17 cellular contexts compared by ENCODE assay signal in the genomic region with DNA sequence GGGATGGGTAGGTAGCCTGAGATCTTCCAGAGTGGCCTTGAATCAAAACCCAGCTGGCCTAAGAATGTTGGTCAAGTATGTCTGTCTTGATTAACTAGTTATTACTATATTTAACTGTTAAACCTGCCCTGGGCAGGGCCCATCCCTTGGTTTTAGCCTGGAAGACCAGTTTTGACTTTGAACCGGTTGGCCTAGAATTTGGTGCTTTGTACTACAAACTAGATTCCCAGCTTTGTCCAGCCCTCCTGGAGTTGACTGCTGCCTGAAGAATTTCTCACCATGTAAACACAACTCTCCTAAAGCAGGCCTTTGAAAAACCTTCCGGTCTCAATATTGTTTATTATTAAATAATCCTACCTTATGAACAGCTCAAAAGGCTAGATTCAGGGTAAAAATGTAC. TPM values are rescaled to one million over a fixed set of nuclear protein-coding genes. Genes with fewer than 3 reads are reported as not detected.
DNase-seq lines count a peak whose midpoint lies in the region; ATAC-seq and TF ChIP-seq lines count a peak whose summit lies in the region.
"Had no signal": no experiment of that assay in that cellular context is flagged by ENCODE, and none has a peak within 500 bp of the region (broad histone marks: within the 10 kb centered on the region; RNA-seq: fewer than 3 reads in every experiment).

No MANE protein-coding gene starts in this region.

- dilution Hi-C loops in IMR-90 (cut with HindIII; ENCODE audit: low sequenced_read_pairs, unreplicated experiment), result no loop called here

- no peak overlapping the region for H2BK5ac ChIP-seq in IMR-90 (ENCODE audit: low read depth, low read length, poor library complexity, severe bottlenecking)

- in situ Hi-C loops in IMR-90 (cut with MboI; ENCODE audit: low sequenced_read_pairs), result no loop called here

- no peak overlapping the region for H2AK9ac ChIP-seq in IMR-90 (replicated peaks; ENCODE audit: low read depth, low read length, poor library complexity)

- POLR2A ChIA-PET in IMR-90 (lab: Charles Lee; ENCODE audit: unreplicated experiment), result no interaction called here

- H3K14ac ChIP-seq in IMR-90 (replicated peaks; ENCODE audit: low read depth, low read length), result no peak overlapping the region

- no peak overlapping the region for H2BK20ac ChIP-seq in IMR-90 (ENCODE audit: low read depth, low read length)

- no peak overlapping the region for H3K23ac ChIP-seq in IMR-90 (ENCODE audit: low read depth, low read length)

- H4K20me1 ChIP-seq in IMR-90 (ENCODE audit: insufficient read depth, low read length), result peaks cover 50% of the 10 kb centered on the region

- H3K27ac ChIP-seq in IMR-90 (ENCODE audit: insufficient read depth, low read length), result no peak overlapping the region
- peak overlapping the region; percentile 89 to 92 for H3K27ac ChIP-seq in esophagus (ENCODE audit: low read depth in 2 of 2, low read length in 1 of 2)
- H3K27ac ChIP-seq in prostate gland, result peak overlapping the region; percentile 80 to 81
- H3K27ac ChIP-seq: sigmoid colon, SK-N-MC had no signal

- DNase-seq in IMR-90 (peak; percentile 17), prostate gland (ENCODE audit: low spot score) (no peak), globus pallidus (ENCODE audit: low spot score) (no peak)
- DNase-seq: activated CD4-positive, alpha-beta T cell treated with anti-CD3 and anti-CD28 coated beads, Interleukin-2, amount 50 U/mL, for 4 hours; activated naive CD8-positive, alpha-beta T cell treated with anti-CD3 and anti-CD28 coated beads, Interleukin-2, amount 10 ng/mL, durations not matched to agents 7 days and 5 days; activated T-cell treated with anti-CD3 and anti-CD28 coated beads, Interleukin-2, amount 50 U/mL, for 4 hours; effector CD8-positive, alpha-beta T cell; foreskin fibroblast; NCI-H1694 treated with DMSO at 0.1 percent for 48 hours; NCI-H524; sigmoid colon; stimulated activated CD4-positive, alpha-beta T cell treated with anti-CD3 and anti-CD28 coated beads, Interleukin-4, amount 100 ng/mL, for 4 hours had no signal

- no peak overlapping the region for H3K56ac ChIP-seq in IMR-90 (ENCODE audit: extremely low read depth, insufficient read depth, low read length)

- H2BK120ac ChIP-seq in IMR-90 (ENCODE audit: low read depth, low read length), result no peak overlapping the region

- no peak overlapping the region for H3K18ac ChIP-seq in IMR-90 (ENCODE audit: low read depth, low read length)

- CTCF ChIA-PET in IMR-90 (lab: Yijun Ruan, JAX), result interaction anchor here (1.0 to 1.1 kb wide), 2 partner anchors 8 to 83 kb away, joined by 3 to 6 read pairs; no protein-coding TSS in a partner anchor

- peaks cover 4% of the 10 kb centered on the region; the same call in 1 of the 2 replicates for H3K9me1 ChIP-seq in IMR-90 (ENCODE audit: insufficient read depth, low read length)

- H3K9ac ChIP-seq in IMR-90 (ENCODE audit: low read depth, low read length), result no peak overlapping the region

- no peaks in the 10 kb centered on the region; the same call in 1 of the 2 replicates for H3K36me3 ChIP-seq in IMR-90 (ENCODE audit: control insufficient read depth, insufficient read depth, low read length)
- H3K36me3 ChIP-seq in esophagus (ENCODE audit: control insufficient read depth in 2 of 2, insufficient read depth in 2 of 2, low read length in 1 of 2), result peaks cover 0 to 3% of the 10 kb centered on the region in 2 donors
- no peaks in the 10 kb centered on the region for H3K36me3 ChIP-seq in prostate gland

- H4K91ac ChIP-seq in IMR-90 (ENCODE audit: insufficient read depth, low read depth, low read length), result no peak overlapping the region

- H3K9me3 ChIP-seq in IMR-90 (ENCODE audit: control insufficient read depth, insufficient read depth, low read length), result no peaks in the 10 kb centered on the region
- H3K9me3 ChIP-seq in esophagus (ENCODE audit: control insufficient read depth in 2 of 2, insufficient read depth in 1 of 2, low read depth in 1 of 2, low read length in 1 of 2), result no peaks in the 10 kb centered on the region
- H3K9me3 ChIP-seq in prostate gland, result no peaks in the 10 kb centered on the region
- H3K9me3 ChIP-seq: sigmoid colon had no signal

- H3K4me2 ChIP-seq in IMR-90 (ENCODE audit: low read depth, low read length), result no peak overlapping the region

- BruUV-seq in IMR-90 (replicated peaks; lab: Mats Ljungman, UMichigan), result no TSS peak

- H4K5ac ChIP-seq in IMR-90 (ENCODE audit: low read depth, low read length), result no peak overlapping the region

- ATAC-seq in IMR-90 (ENCODE audit: low read depth), result peak; percentile 74
- ATAC-seq in HG02642 (IDR thresholded peaks at IDR 0.05; ENCODE audit: poor library complexity, unreplicated experiment), result no peak
- ATAC-seq in GM19324 (IDR thresholded peaks at IDR 0.05; ENCODE audit: low FRiP score, unreplicated experiment), result no peak
- ATAC-seq: activated T-cell treated with anti-CD3 and anti-CD28 coated beads, Interleukin-2, amount 50 U/mL, for 4 hours had no signal

- peaks cover 41 to 64% of the 10 kb centered on the region in 2 experiments for H3K79me1 ChIP-seq in IMR-90 (ENCODE audit: low read depth in 1 of 2, low read length in 2 of 2)

- H3K27me3 ChIP-seq in IMR-90 (ENCODE audit: control insufficient read depth, insufficient read depth, low read length) (no peaks in the 10 kb centered on the region), esophagus (ENCODE audit: control insufficient read depth in 1 of 2, insufficient read depth in 2 of 2, low read length in 2 of 2) (no peaks in the 10 kb centered on the region), prostate gland (replicated peaks; ENCODE audit: insufficient read depth) (no peaks in the 10 kb centered on the region)
- H3K27me3 ChIP-seq: sigmoid colon had no signal

- WGBS in IMR-90 (ENCODE audit: extremely low coverage in 2 of 2, insufficient read length in 1 of 2), 2 experiments, result 83% methylated on average over 1 of the region's 2 CpGs; no CpG with 5 or more reads in 1 of the 2 experiments
- 47 to 55% methylated on average over 2 of the region's 2 CpGs for WGBS in esophagus, 2 donors
- 55% methylated on average over 2 of the region's 2 CpGs for WGBS in prostate gland

- H3K4me1 ChIP-seq in IMR-90 (ENCODE audit: control insufficient read depth, insufficient read depth, low read length) (peaks cover 10% of the 10 kb centered on the region), esophagus (ENCODE audit: control insufficient read depth in 2 of 2, insufficient read depth in 2 of 2, low read length in 1 of 2) (peaks cover 2 to 18% of the 10 kb centered on the region in 2 donors), prostate gland (replicated peaks) (peaks cover 22% of the 10 kb centered on the region)

- intact Hi-C loops in IMR-90 (cut with micrococcal nuclease), result no loop called here
- intact Hi-C loops in prostate gland (cut with DNase I), result no loop called here

- H3K4me3 ChIP-seq in IMR-90 (ENCODE audit: insufficient read depth, low read depth, low read length) (no peak overlapping the region), esophagus (ENCODE audit: low read depth in 1 of 2, low read length in 2 of 2) (no peak overlapping the region), prostate gland (no peak overlapping the region)
- H3K4me3 ChIP-seq: sigmoid colon, SK-N-MC had no signal

- no peak overlapping the region for H4K8ac ChIP-seq in IMR-90 (ENCODE audit: low read depth in 2 of 2, low read length in 2 of 2)

- no peak overlapping the region for H2AFZ ChIP-seq in IMR-90 (replicated peaks; ENCODE audit: low read length, poor library complexity)

- TF ChIP-seq POLR2A in IMR-90 (IDR thresholded peaks at IDR 0.05; ENCODE audit: low read depth, low read length) (no peak), prostate gland (IDR thresholded peaks at IDR 0.05) (no peak)

- no peak for TF ChIP-seq RAD21 in IMR-90 (IDR thresholded peaks at IDR 0.05; ENCODE audit: low read length)

- no peak overlapping the region for H2BK15ac ChIP-seq in IMR-90 (ENCODE audit: low read depth, low read length)

- no peak overlapping the region for H2AK5ac ChIP-seq in IMR-90 (ENCODE audit: low read depth, low read length)

- TF ChIP-seq CTCF in IMR-90 (conservative IDR thresholded peaks at IDR 0.05; ENCODE audit: low read depth, low read length), result no peak
- no peak for TF ChIP-seq CTCF in prostate gland (IDR thresholded peaks at IDR 0.05)

- no peak overlapping the region for H3K4ac ChIP-seq in IMR-90 (ENCODE audit: low read depth, low read length)

TF ChIP-seq in IMR-90, 13 proteins besides CTCF, POLR2A, EP300 and RAD21 (continues in another document):
- no peak for TF ChIP-seq CEBPB (IDR thresholded peaks at IDR 0.05; ENCODE audit: low read depth, low read length)

RNA-seq across cellular contexts. Expression of a gene that starts 16.0 kb away (rescaled TPM):
- under 0.01 TPM in 1 of 2 replicates, not detected in the other for total RNA-seq in IMR-90 (2012; rRNA removed)
- polyA plus RNA-seq in IMR-90 (2012; rRNA removed), result not detected in 2 replicates
- polyA plus RNA-seq in IMR-90 (2012; cell fraction: cytosol; rRNA removed), result 0.02 and 0.16 TPM in 2 replicates
- polyA plus RNA-seq in IMR-90 (2012; cell fraction: nucleus; rRNA removed; ENCODE audit: low replicate concordance), result 0.06 and 0.07 TPM in 2 replicates
- 10 to 100 TPM; 21.3 to 71.9 TPM for polyA plus RNA-seq in esophagus
- 1 to 10 TPM in 1 of 2 donors, under 1 TPM in 1; 0.51 to 1.3 TPM for total RNA-seq in prostate gland
- total RNA-seq: cardiac septum had no signal

RNA-seq across cellular contexts. Expression of a gene that starts 21.1 kb away (rescaled TPM):
- 22.6 and 22.8 TPM in 2 replicates for total RNA-seq in IMR-90 (2012; rRNA removed)
- 27.3 and 29.6 TPM in 2 replicates for polyA plus RNA-seq in IMR-90 (2012; rRNA removed)
- polyA plus RNA-seq in IMR-90 (2012; cell fraction: cytosol; rRNA removed), result 22.7 and 25.2 TPM in 2 replicates
- 113 and 127 TPM in 2 replicates for polyA plus RNA-seq in IMR-90 (2012; cell fraction: nucleus; rRNA removed; ENCODE audit: low replicate concordance)
- 10 to 100 TPM; 22.5 to 45.5 TPM for polyA plus RNA-seq in esophagus
- total RNA-seq in prostate gland, result 10 to 100 TPM; 39.8 to 43.3 TPM

RNA-seq across cellular contexts. Expression of a gene that starts 21.5 kb away (rescaled TPM):
- total RNA-seq in IMR-90 (2012; rRNA removed) (58.3 and 107 TPM in 2 replicates), prostate gland (10 to 100 TPM; 29.2 to 29.6 TPM)
- polyA plus RNA-seq in IMR-90 (2012; rRNA removed) (58.6 and 77.1 TPM in 2 replicates), esophagus (10 to 100 TPM; 51.3 to 88.1 TPM)
- polyA plus RNA-seq in IMR-90 (2012; cell fraction: cytosol; rRNA removed), result 36.7 and 109 TPM in 2 replicates
- polyA plus RNA-seq in IMR-90 (2012; cell fraction: nucleus; rRNA removed; ENCODE audit: low replicate concordance), result 46.7 and 66.8 TPM in 2 replicates

RNA-seq across cellular contexts. Expression of a gene that starts 21.9 kb away (rescaled TPM):
- total RNA-seq in IMR-90 (2012; rRNA removed) (1.4 and 2.3 TPM in 2 replicates), prostate gland (10 to 100 TPM; 14.3 to 61.3 TPM)
- polyA plus RNA-seq in IMR-90 (2012; rRNA removed) (6.5 and 6.8 TPM in 2 replicates), esophagus (10 to 100 TPM; 42.9 to 87.9 TPM)
- polyA plus RNA-seq in IMR-90 (2012; cell fraction: cytosol; rRNA removed), result 2.2 and 11.4 TPM in 2 replicates
- 1.5 and 2.5 TPM in 2 replicates for polyA plus RNA-seq in IMR-90 (2012; cell fraction: nucleus; rRNA removed; ENCODE audit: low replicate concordance)

RNA-seq across cellular contexts. Expression of a gene that starts 30.8 kb away (rescaled TPM):
- 14.7 and 17.5 TPM in 2 replicates for total RNA-seq in IMR-90 (2012; rRNA removed)
- polyA plus RNA-seq in IMR-90 (2012; rRNA removed), result 23.4 and 25.7 TPM in 2 replicates
- polyA plus RNA-seq in IMR-90 (2012; cell fraction: cytosol; rRNA removed), result 21.7 and 28.1 TPM in 2 replicates
- polyA plus RNA-seq in IMR-90 (2012; cell fraction: nucleus; rRNA removed; ENCODE audit: low replicate concordance), result 21.9 and 23.6 TPM in 2 replicates
- polyA plus RNA-seq in esophagus, result 10 to 100 TPM; 18.0 to 21.6 TPM
- 10 to 100 TPM; 28.2 to 31.9 TPM for total RNA-seq in prostate gland
